Comparison of ENCODE assay signal across 9 cellular contexts in the genomic region with DNA sequence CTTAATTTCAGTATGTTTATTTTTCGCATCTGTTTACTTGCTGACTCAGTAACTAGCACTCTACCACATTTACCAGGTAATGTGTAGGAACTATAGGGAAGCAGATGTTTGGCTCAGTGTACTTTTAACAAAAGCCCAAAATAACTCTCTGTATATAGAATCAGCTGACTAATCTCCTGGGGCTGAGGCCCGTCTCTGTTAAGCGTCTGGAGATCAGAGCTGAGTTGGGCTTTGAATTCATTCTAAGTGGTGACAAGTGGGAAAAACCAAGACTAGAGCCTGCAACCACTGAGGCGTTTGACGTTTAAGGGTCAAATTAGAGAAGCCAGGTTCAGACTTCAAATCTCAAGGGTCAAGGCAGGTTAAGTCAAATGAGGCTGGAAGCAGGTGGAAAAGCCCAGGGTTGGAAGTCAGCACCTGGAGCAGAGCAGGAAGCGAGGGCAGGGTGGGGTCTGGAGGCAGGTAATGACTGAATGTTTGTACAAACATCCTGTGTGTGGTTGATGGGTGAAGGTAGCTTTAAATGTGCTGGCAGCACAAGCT. TPM values are rescaled to one million over a fixed set of nuclear protein-coding genes. Genes with fewer than 3 reads are reported as not detected.
A peak's percentile ranks its signal among the peaks of the same experiment; 100 is the strongest.
DNase-seq lines count a peak whose midpoint lies in the region; ATAC-seq and TF ChIP-seq lines count a peak whose summit lies in the region.
"Had no signal": no experiment of that assay in that cellular context is flagged by ENCODE, and none has a peak within 500 bp of the region (broad histone marks: within the 10 kb centered on the region; RNA-seq: fewer than 3 reads in every experiment).

No MANE protein-coding gene starts in this region.

- peaks cover 39% of the 10 kb centered on the region for H3K4me1 Mint-ChIP-seq in nephron

- peak; percentile 70 to 78 (median 77) for DNase-seq in NCI-H1417 (lab: John Stamatoyannopoulos, UW)
- DNase-seq in NCI-H1417 treated with DMSO at 0.1 percent for 48 hours (lab: John Stamatoyannopoulos, UW): no peak
- DNase-seq in NCI-H1436 treated with DMSO at 0.1 percent for 48 hours (lab: John Stamatoyannopoulos, UW): peak; percentile 71
- DNase-seq in activated CD4-positive, alpha-beta T cell treated with anti-CD3 and anti-CD28 coated beads, Interleukin-2, amount 50 U/mL, for 1 hour: peak; percentile 20
- DNase-seq in COLO829 (ENCODE audit: low spot score): no peak
- DNase-seq in sciatic nerve (ENCODE audit: low spot score): no peak
- no peak for DNase-seq in GM03348 (ENCODE audit: low spot score)
- DNase-seq: heart right ventricle had no signal

- H3K4me3 Mint-ChIP-seq in nephron: peak overlapping the region in 1 of 3 experiments; percentile 16

- no peak for TF ChIP-seq CTCF in nephron (IDR thresholded peaks at IDR 0.05; ENCODE audit: unreplicated experiment in 3 of 3)

- peaks cover 9% of the 10 kb centered on the region for H3K27me3 Mint-ChIP-seq in nephron (ENCODE audit: low read depth)

- no peaks in the 10 kb centered on the region for H3K9me3 Mint-ChIP-seq in nephron

- no peak for ATAC-seq in sciatic nerve

- intact Hi-C loops in sciatic nerve (cut with DNase I): no loop called here

- H3K27ac Mint-ChIP-seq in nephron: peak overlapping the region; percentile 29 to 54 (median 33)

- no peaks in the 10 kb centered on the region for H3K36me3 Mint-ChIP-seq in nephron (ENCODE audit: low read depth)

RNA-seq across cellular contexts. Expression of gene LYST, which starts 56.8 kb away (rescaled TPM):
- 61.9 TPM for total RNA-seq in sciatic nerve

Comparison
In these comparisons a context has a peak if more than half of its experiments do, and no peak if none do; other contexts are left out.
1. DNase-seq: peak in NCI-H1417 (3 of 3), NCI-H1436 treated with DMSO at 0.1 percent for 48 hours (single experiment) and activated CD4-positive, alpha-beta T cell treated with anti-CD3 and anti-CD28 coated beads, Interleukin-2, amount 50 U/mL, for 1 hour (single experiment); none in NCI-H1417 treated with DMSO at 0.1 percent for 48 hours (single experiment), COLO829 (single experiment), sciatic nerve (single experiment) and GM03348 (single experiment).